ENCODE assay signal across 8 cellular contexts in the genomic region with DNA sequence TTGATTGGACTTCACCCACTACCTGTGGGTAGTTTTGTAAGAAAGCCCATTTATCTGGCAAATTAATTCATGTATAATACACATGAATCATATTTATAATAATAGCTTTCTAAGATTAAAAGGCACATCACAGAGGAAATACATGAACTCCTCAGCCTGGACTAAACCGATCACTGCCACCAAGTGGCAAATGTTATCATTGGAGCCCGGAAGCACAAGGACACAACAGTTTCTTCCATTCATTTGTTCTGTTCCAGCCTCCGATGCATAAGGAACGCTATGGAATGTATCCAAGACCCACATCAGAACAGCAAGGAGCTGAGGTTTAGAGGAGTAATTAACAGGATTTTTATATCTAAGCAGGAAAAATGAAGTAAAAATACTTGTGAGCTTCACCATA. TPM values are rescaled to one million over a fixed set of nuclear protein-coding genes. Genes with fewer than 3 reads are reported as not detected.
DNase-seq lines count a peak whose midpoint lies in the region; ATAC-seq and TF ChIP-seq lines count a peak whose summit lies in the region.

No MANE protein-coding gene starts in this region.

- peak; percentile 29 for DNase-seq in NCI-H748 (lab: John Stamatoyannopoulos, UW; ENCODE audit: unreplicated experiment)
- DNase-seq in NCI-H748 treated with DMSO at 0.1 percent for 48 hours (lab: John Stamatoyannopoulos, UW), result no peak
- DNase-seq in LHCN-M2 (ENCODE audit: low read depth), result peak; percentile 48
- peak in 2 of 4 donors; percentile 20 to 27 for DNase-seq in body of pancreas
- no peak for DNase-seq in right lobe of liver
- no peak for DNase-seq in HuH-7.5 (ENCODE audit: low spot score)
- no peak for DNase-seq in gastrocnemius medialis

- ATAC-seq in GM21526 (IDR thresholded peaks at IDR 0.05; ENCODE audit: low FRiP score, unreplicated experiment) (peak; percentile 59), body of pancreas (no peak), right lobe of liver (peak; percentile 56 to 72 (median 69)), gastrocnemius medialis (no peak)

- H3K9me3 ChIP-seq in body of pancreas, result no peaks in the 10 kb centered on the region
- no peaks in the 10 kb centered on the region for H3K9me3 ChIP-seq in right lobe of liver
- no peaks in the 10 kb centered on the region for H3K9me3 ChIP-seq in gastrocnemius medialis

- H3K27me3 ChIP-seq in body of pancreas (no peaks in the 10 kb centered on the region), right lobe of liver (no peaks in the 10 kb centered on the region), gastrocnemius medialis (no peaks in the 10 kb centered on the region)

- H3K4me1 ChIP-seq in body of pancreas (no peaks in the 10 kb centered on the region), right lobe of liver (peaks cover 0 to 18% (median 0%) of the 10 kb centered on the region in 4 donors), gastrocnemius medialis (no peaks in the 10 kb centered on the region)

- peak in 4 of 7 experiments; percentile 27 to 34 (median 30) for TF ChIP-seq CTCF in body of pancreas (IDR thresholded peaks at IDR 0.05)
- TF ChIP-seq CTCF in right lobe of liver (IDR thresholded peaks at IDR 0.05), result peak; percentile 16 to 44 (median 32)
- no peak for TF ChIP-seq CTCF in gastrocnemius medialis (IDR thresholded peaks at IDR 0.05 in 4 of 5, conservative IDR thresholded peaks at IDR 0.05 in 1 of 5)

- TF ChIP-seq POLR2A in body of pancreas (IDR thresholded peaks at IDR 0.05) (no peak), right lobe of liver (IDR thresholded peaks at IDR 0.05) (no peak), gastrocnemius medialis (IDR thresholded peaks at IDR 0.05) (no peak)

- intact Hi-C loops in body of pancreas (cut with DNase I), result no loop called here
- intact Hi-C loops in right lobe of liver (cut with DNase I), result no loop called here
- intact Hi-C loops in gastrocnemius medialis (cut with DNase I; ENCODE audit: low total_unique reads), result no loop called here

- in situ Hi-C loops in gastrocnemius medialis (cut with MboI; ENCODE audit: low sequenced_read_pairs in 4 of 4), result no loop called here

- H3K36me3 ChIP-seq in body of pancreas (replicated peaks in 1 of 2; ENCODE audit: insufficient read depth in 1 of 2, low read depth in 2 of 2) (no peaks in the 10 kb centered on the region), right lobe of liver (no peaks in the 10 kb centered on the region), gastrocnemius medialis (no peaks in the 10 kb centered on the region)

- 19 to 20% methylated on average over 4 of the region's 4 CpGs for WGBS in body of pancreas, 2 donors
- 27% methylated on average over 4 of the region's 4 CpGs for WGBS in right lobe of liver (ENCODE audit: insufficient coverage, low coverage, low lambda C conversion rate, missing lambda C conversion rate)

- H3K4me3 ChIP-seq in body of pancreas, result no peak overlapping the region
- no peak overlapping the region for H3K4me3 ChIP-seq in right lobe of liver
- no peak overlapping the region for H3K4me3 ChIP-seq in gastrocnemius medialis

- H3K27ac ChIP-seq in body of pancreas (no peak overlapping the region), right lobe of liver (no peak overlapping the region), gastrocnemius medialis (no peak overlapping the region)

RNA-seq across cellular contexts. Expression of gene IPCEF1, which starts 13.9 kb away (rescaled TPM):
- total RNA-seq in LHCN-M2 (2014; rRNA removed) (not detected in 2 replicates), body of pancreas (1 to 10 TPM; 3.0 to 5.7 TPM), right lobe of liver (1 to 10 TPM in 5 of 6 experiments, under 1 TPM in 1; 0.90 to 3.0 (median 1.4) TPM), gastrocnemius medialis (under 1 TPM in 2 of 4 donors, not detected in 2; 0.24 to 0.85 TPM)
- polyA plus RNA-seq in LHCN-M2 (2012), result not detected

Comparison
In these comparisons a context has a peak if more than half of its experiments do, and no peak if none do; other contexts are left out.
1. DNase-seq: peak in NCI-H748 (single experiment) and LHCN-M2 (single experiment); none in NCI-H748 treated with DMSO at 0.1 percent for 48 hours (single experiment), right lobe of liver (0 of 3), HuH-7.5 (single experiment) and gastrocnemius medialis (0 of 2).
2. ATAC-seq: peak in GM21526 (single experiment) and right lobe of liver (4 of 4); none in body of pancreas (single experiment) and gastrocnemius medialis (0 of 2).
3. CTCF ChIP-seq: peak in body of pancreas (4 of 7) and right lobe of liver (4 of 4); none in gastrocnemius medialis (0 of 5).